ENCODE assay signal across 1 cellular context in genomic region chr7:76302299-76303056, GRCh38.
A peak's percentile ranks its signal among the peaks of the same experiment; 100 is the strongest.
TF ChIP-seq lines count a peak whose summit lies in the region.

Gene HSPB1 (plus strand): TSS chr7:76302673. CDS start chr7:76302713, 40 bp downstream.

TF ChIP-seq in IMR-90, 13 proteins besides CTCF, POLR2A, EP300 and RAD21:
- no peak for TF ChIP-seq BHLHE40 (IDR thresholded peaks at IDR 0.05; ENCODE audit: low read depth, low read length)
- TF ChIP-seq MAZ (IDR thresholded peaks at IDR 0.05; ENCODE audit: borderline replicate concordance, low read depth, low read length): peak; percentile 79; the same call in 1 of the 2 replicates
- no peak for TF ChIP-seq CEBPB (IDR thresholded peaks at IDR 0.05; ENCODE audit: low read depth, low read length)
- TF ChIP-seq ELK1 (IDR thresholded peaks at IDR 0.05; ENCODE audit: borderline replicate concordance, low read depth, low read length): no peak
- TF ChIP-seq, protein P1, sequence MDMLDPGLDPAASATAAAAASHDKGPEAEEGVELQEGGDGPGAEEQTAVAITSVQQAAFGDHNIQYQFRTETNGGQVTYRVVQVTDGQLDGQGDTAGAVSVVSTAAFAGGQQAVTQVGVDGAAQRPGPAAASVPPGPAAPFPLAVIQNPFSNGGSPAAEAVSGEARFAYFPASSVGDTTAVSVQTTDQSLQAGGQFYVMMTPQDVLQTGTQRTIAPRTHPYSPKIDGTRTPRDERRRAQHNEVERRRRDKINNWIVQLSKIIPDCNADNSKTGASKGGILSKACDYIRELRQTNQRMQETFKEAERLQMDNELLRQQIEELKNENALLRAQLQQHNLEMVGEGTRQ (IDR thresholded peaks at IDR 0.05; ENCODE audit: low read depth, low read length): no peak
- TF ChIP-seq FOS (IDR thresholded peaks at IDR 0.05; ENCODE audit: low read depth, low read length): no peak
- no peak for TF ChIP-seq RCOR1 (IDR thresholded peaks at IDR 0.05; ENCODE audit: insufficient replicate concordance, low read length)
- peak; percentile 28; the same call in 1 of the 2 replicates for TF ChIP-seq SMC3 (IDR thresholded peaks at IDR 0.05; ENCODE audit: low read depth, low read length)
- TF ChIP-seq MXI1 (IDR thresholded peaks at IDR 0.05; ENCODE audit: borderline replicate concordance, low read depth, low read length): peak; percentile 22; the same call in 1 of the 2 replicates
- no peak for TF ChIP-seq MAFK (IDR thresholded peaks at IDR 0.05; ENCODE audit: low read depth, low read length)
- TF ChIP-seq RFX5 (IDR thresholded peaks at IDR 0.05; ENCODE audit: low read depth, low read length): no peak
- TF ChIP-seq NFE2L2 (IDR thresholded peaks at IDR 0.05; ENCODE audit: low read depth, low read length): no peak
- TF ChIP-seq CHD1 (IDR thresholded peaks at IDR 0.05; ENCODE audit: low read depth, low read length): no peak
